In the genomic region with DNA sequence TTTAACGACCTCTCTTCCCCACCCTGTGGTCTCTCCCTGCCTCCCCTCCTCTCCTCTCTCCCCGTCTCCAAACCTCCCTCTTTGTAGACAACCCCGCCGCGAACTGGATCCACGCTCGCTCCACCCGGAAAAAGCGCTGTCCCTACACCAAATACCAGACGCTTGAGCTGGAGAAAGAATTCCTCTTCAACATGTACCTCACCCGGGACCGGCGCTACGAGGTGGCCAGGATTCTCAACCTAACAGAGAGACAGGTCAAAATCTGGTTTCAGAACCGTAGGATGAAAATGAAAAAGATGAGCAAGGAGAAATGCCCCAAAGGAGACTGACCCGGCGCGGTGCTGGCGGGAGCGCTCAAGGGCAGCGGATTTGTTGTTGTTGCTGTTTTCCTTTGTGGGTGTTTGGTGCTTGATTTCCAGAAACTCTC, we compare ENCODE assay signal across 12 cellular contexts. TPM values are rescaled to one million over a fixed set of nuclear protein-coding genes. Genes with fewer than 3 reads are reported as not detected.
DNase-seq lines count a peak whose midpoint lies in the region; ATAC-seq and TF ChIP-seq lines count a peak whose summit lies in the region.
"Had no signal": no experiment of that assay in that cellular context is flagged by ENCODE, and none has a peak within 500 bp of the region (broad histone marks: within the 10 kb centered on the region; RNA-seq: fewer than 3 reads in every experiment).

No MANE protein-coding gene starts in this region.

- H3K36me3 ChIP-seq in CD8-positive, alpha-beta T cell (ENCODE audit: insufficient read depth, low read length), result no peaks in the 10 kb centered on the region
- H3K36me3 ChIP-seq in SK-N-MC (ENCODE audit: insufficient read depth, low read length) (peaks cover 9% of the 10 kb centered on the region; the same call in 1 of the 2 replicates), gastrocnemius medialis (no peaks in the 10 kb centered on the region)

- peaks cover 75% of the 10 kb centered on the region for H3K27me3 ChIP-seq in CD8-positive, alpha-beta T cell (ENCODE audit: insufficient read depth, low read length)
- H3K27me3 ChIP-seq in gastrocnemius medialis, result peaks cover 44 to 81% (median 71%) of the 10 kb centered on the region in 3 donors

- no peak for TF ChIP-seq CTCF in CD8-positive, alpha-beta T cell (IDR thresholded peaks at IDR 0.05)
- TF ChIP-seq CTCF in fibroblast of mammary gland (conservative IDR thresholded peaks at IDR 0.05; ENCODE audit: control insufficient read depth, insufficient read depth, low read depth, low read length), result no peak
- no peak for TF ChIP-seq CTCF in gastrocnemius medialis (IDR thresholded peaks at IDR 0.05 in 4 of 5, conservative IDR thresholded peaks at IDR 0.05 in 1 of 5)

- POLR2A ChIA-PET in CD8-positive, alpha-beta T cell (lab: Charles Lee), result no interaction called here

- no peak for ATAC-seq in CD8-positive, alpha-beta T cell
- ATAC-seq in gastrocnemius medialis, result no peak
- no peak for ATAC-seq in HG03175 (IDR thresholded peaks at IDR 0.05; ENCODE audit: unreplicated experiment)
- no peak for ATAC-seq in GM21390 (IDR thresholded peaks at IDR 0.05; ENCODE audit: unreplicated experiment)

- H3K4me1 ChIP-seq in CD8-positive, alpha-beta T cell (ENCODE audit: insufficient read depth, low read length), result peaks cover 22% of the 10 kb centered on the region
- peaks cover 8 to 14% of the 10 kb centered on the region in 2 donors for H3K4me1 ChIP-seq in gastrocnemius medialis

- H3K4me1 Mint-ChIP-seq in CD8-positive, alpha-beta T cell (ENCODE audit: low read depth), result peaks cover 21% of the 10 kb centered on the region

- intact Hi-C loops in CD8-positive, alpha-beta T cell (cut with DNase I, micrococcal nuclease), result loop anchor here (5.0 to 10.0 kb wide), 4 partner anchors 42 to 1641 kb away; a partner anchor contains a TSS
- intact Hi-C loops in gastrocnemius medialis (cut with DNase I; ENCODE audit: low total_unique reads), result loop anchor here (10.0 kb wide), 1 partner anchor 1021 kb away; no protein-coding TSS in a partner anchor

- H3K36me3 Mint-ChIP-seq in CD8-positive, alpha-beta T cell, result no peaks in the 10 kb centered on the region
- H3K36me3 Mint-ChIP-seq: memory B cell had no signal

- peaks cover 77% of the 10 kb centered on the region for H3K27me3 Mint-ChIP-seq in CD8-positive, alpha-beta T cell (ENCODE audit: low read depth)

- in situ Hi-C loops in gastrocnemius medialis (cut with MboI; ENCODE audit: low sequenced_read_pairs in 4 of 4), result loop anchor here in 3 of 4 donors (10.0 to 25.0 kb wide), 2 partner anchors 511 to 688 kb away; no protein-coding TSS in a partner anchor

- H3K9me3 Mint-ChIP-seq in CD8-positive, alpha-beta T cell, result peaks cover 1% of the 10 kb centered on the region
- H3K9me3 Mint-ChIP-seq: activated naive CD4-positive, alpha-beta T cell treated with anti-CD3 and anti-CD28 coated beads, Interleukin-2, amount 50 U/mL, for 72 hours; memory B cell had no signal

- TF ChIP-seq POLR2A in gastrocnemius medialis (IDR thresholded peaks at IDR 0.05), result no peak

- no peak overlapping the region for H3K27ac Mint-ChIP-seq in CD8-positive, alpha-beta T cell

- DNase-seq in CD8-positive, alpha-beta T cell, result no peak
- no peak for DNase-seq in SK-N-MC (ENCODE audit: low read depth, low spot score)
- no peak for DNase-seq in fibroblast of mammary gland (ENCODE audit: low read depth)
- DNase-seq in gastrocnemius medialis, result no peak
- DNase-seq in germinal center (ENCODE audit: low spot score), result no peak
- DNase-seq: DMS 273 treated with DMSO at 0.1 percent for 48 hours, hippocampal formation, NCI-H226 had no signal

- H3K27ac ChIP-seq in CD8-positive, alpha-beta T cell (ENCODE audit: low read depth, low read length), result no peak overlapping the region
- no peak overlapping the region for H3K27ac ChIP-seq in SK-N-MC
- no peak overlapping the region for H3K27ac ChIP-seq in gastrocnemius medialis

- CTCF ChIA-PET in CD8-positive, alpha-beta T cell (lab: Charles Lee), result interaction anchor here (0.7 to 7.0 kb wide), 2 partner anchors 331 to 528 kb away, joined by 3 to 125 read pairs; no protein-coding TSS in a partner anchor

- H3K4me3 ChIP-seq in CD8-positive, alpha-beta T cell (ENCODE audit: low read depth, low read length), result no peak overlapping the region
- H3K4me3 ChIP-seq in SK-N-MC (peak overlapping the region; percentile 93), fibroblast of mammary gland (ENCODE audit: control insufficient read depth, low read depth, low read length) (peak overlapping the region; percentile 61), gastrocnemius medialis (peak overlapping the region in 3 of 4 donors; percentile 60 to 73 (median 68))

- peak overlapping the region; percentile 39 for H3K4me3 Mint-ChIP-seq in CD8-positive, alpha-beta T cell
- H3K4me3 Mint-ChIP-seq: memory B cell had no signal

- no peaks in the 10 kb centered on the region for H3K9me3 ChIP-seq in CD8-positive, alpha-beta T cell (ENCODE audit: low read length)
- H3K9me3 ChIP-seq in SK-N-MC (ENCODE audit: low read depth, low read length), result no peaks in the 10 kb centered on the region
- no peaks in the 10 kb centered on the region for H3K9me3 ChIP-seq in gastrocnemius medialis

- peak overlapping the region; percentile 84 for H3K9ac ChIP-seq in SK-N-MC (ENCODE audit: insufficient read length)

RNA-seq across cellular contexts. Expression of a gene that starts 1.3 kb away (rescaled TPM):
- not detected for total RNA-seq in CD8-positive, alpha-beta T cell
- total RNA-seq in gastrocnemius medialis, result 1 to 10 TPM in 2 of 4 donors, under 1 TPM in 2; 0.33 to 1.8 (median 0.78) TPM
- total RNA-seq: activated naive CD4-positive, alpha-beta T cell treated with anti-CD3 and anti-CD28 coated beads, Interleukin-2, amount 50 U/mL, for 72 hours had no signal

RNA-seq across cellular contexts. Expression of a gene that starts 5.6 kb away (rescaled TPM):
- not detected for total RNA-seq in CD8-positive, alpha-beta T cell
- total RNA-seq in gastrocnemius medialis, result 10 to 100 TPM in 1 of 4 donors, 1 to 10 TPM in 3; 4.0 to 12.0 (median 7.2) TPM
- total RNA-seq: activated naive CD4-positive, alpha-beta T cell treated with anti-CD3 and anti-CD28 coated beads, Interleukin-2, amount 50 U/mL, for 72 hours had no signal

RNA-seq across cellular contexts. Expression of a gene that starts 7.3 kb away (rescaled TPM):
- total RNA-seq in CD8-positive, alpha-beta T cell, result not detected
- under 1 TPM in 1 of 4 donors, not detected in 3; 0.15 TPM for total RNA-seq in gastrocnemius medialis
- total RNA-seq: activated naive CD4-positive, alpha-beta T cell treated with anti-CD3 and anti-CD28 coated beads, Interleukin-2, amount 50 U/mL, for 72 hours had no signal

RNA-seq across cellular contexts. Expression of a gene that starts 16.8 kb away (rescaled TPM):
- not detected for total RNA-seq in CD8-positive, alpha-beta T cell
- total RNA-seq in gastrocnemius medialis, result under 1 TPM in 1 of 4 donors, not detected in 3; 0.24 TPM
- total RNA-seq: activated naive CD4-positive, alpha-beta T cell treated with anti-CD3 and anti-CD28 coated beads, Interleukin-2, amount 50 U/mL, for 72 hours had no signal

RNA-seq across cellular contexts. Expression of a gene that starts 24.3 kb away (rescaled TPM):
- total RNA-seq in CD8-positive, alpha-beta T cell, result not detected
- not detected for total RNA-seq in gastrocnemius medialis
- total RNA-seq: activated naive CD4-positive, alpha-beta T cell treated with anti-CD3 and anti-CD28 coated beads, Interleukin-2, amount 50 U/mL, for 72 hours had no signal

Comparison
In these comparisons a context has a peak if more than half of its experiments do, and no peak if none do; other contexts are left out.
1. RNA of a gene that starts 5.6 kb away (total RNA-seq): 4.0 to 12.0 TPM in gastrocnemius medialis; not detected in CD8-positive, alpha-beta T cell; every median in the first group is over 4 times any median in the second.